Comparison of ENCODE assay signal across 20 cellular contexts in the genomic region with DNA sequence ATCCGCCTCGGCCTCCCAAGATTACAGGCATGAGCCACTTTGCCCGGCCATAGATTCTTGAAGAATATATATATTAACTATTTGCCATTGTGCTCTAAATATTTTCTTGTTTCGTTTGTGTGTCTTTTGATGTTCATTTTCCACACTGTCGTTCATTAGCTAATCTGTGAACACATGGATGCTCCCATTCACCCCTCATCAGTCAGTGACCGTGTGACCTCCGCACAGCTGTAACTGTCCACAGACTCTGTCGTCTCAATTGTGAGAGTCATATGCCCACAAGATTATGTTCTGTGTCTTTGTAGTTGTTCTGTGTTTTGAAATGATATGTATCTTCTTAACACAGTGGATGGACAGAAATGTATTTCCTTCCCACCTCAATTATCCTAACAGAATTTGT. TPM values are rescaled to one million over a fixed set of nuclear protein-coding genes. Genes with fewer than 3 reads are reported as not detected.
A peak's percentile ranks its signal among the peaks of the same experiment; 100 is the strongest.
DNase-seq lines count a peak whose midpoint lies in the region; ATAC-seq and TF ChIP-seq lines count a peak whose summit lies in the region.
"Had no signal": no experiment of that assay in that cellular context is flagged by ENCODE, and none has a peak within 500 bp of the region (broad histone marks: within the 10 kb centered on the region; RNA-seq: fewer than 3 reads in every experiment).

No MANE protein-coding gene starts in this region.

- H3K9me3 Mint-ChIP-seq in activated CD4-positive, alpha-beta T cell treated with anti-CD3 and anti-CD28 coated beads, Interleukin-2, amount 10 ng/mL, durations not matched to agents 7 days and 5 days: no peaks in the 10 kb centered on the region
- H3K9me3 Mint-ChIP-seq: activated B cell treated with CpG ODN at 0.5 μM for 24 hours; activated CD4-positive, alpha-beta memory T cell treated with anti-CD3 and anti-CD28 coated beads for 36 hours; H9 had no signal

- H2BK15ac ChIP-seq in neuronal stem cell (ENCODE audit: low read length): no peak overlapping the region

- no peaks in the 10 kb centered on the region for H3K36me3 Mint-ChIP-seq in activated CD4-positive, alpha-beta T cell treated with anti-CD3 and anti-CD28 coated beads, Interleukin-2, amount 10 ng/mL, durations not matched to agents 7 days and 5 days (ENCODE audit: low read depth)
- H3K36me3 Mint-ChIP-seq: activated CD4-positive, alpha-beta memory T cell treated with anti-CD3 and anti-CD28 coated beads for 36 hours had no signal

- H3K4me3 Mint-ChIP-seq in activated CD4-positive, alpha-beta T cell treated with anti-CD3 and anti-CD28 coated beads, Interleukin-2, amount 10 ng/mL, durations not matched to agents 7 days and 5 days: no peak overlapping the region
- H3K4me3 Mint-ChIP-seq: activated B cell treated with CpG ODN at 0.5 μM for 24 hours; activated CD4-positive, alpha-beta memory T cell treated with anti-CD3 and anti-CD28 coated beads for 36 hours; H9 had no signal

- no peak overlapping the region for H3K27ac Mint-ChIP-seq in activated CD4-positive, alpha-beta T cell treated with anti-CD3 and anti-CD28 coated beads, Interleukin-2, amount 10 ng/mL, durations not matched to agents 7 days and 5 days
- H3K27ac Mint-ChIP-seq: activated B cell treated with CpG ODN at 0.5 μM for 24 hours; activated CD4-positive, alpha-beta memory T cell treated with anti-CD3 and anti-CD28 coated beads for 36 hours; H9 had no signal

- H2BK5ac ChIP-seq in neuronal stem cell (ENCODE audit: low read length): no peak overlapping the region

- no peak for ATAC-seq in Right ventricle myocardium superior (ENCODE audit: poor library complexity)
- no peak for ATAC-seq in right lobe of liver

- H3K9ac ChIP-seq in neuronal stem cell (ENCODE audit: low read depth, low read length, poor library complexity): no peak overlapping the region
- H3K9ac ChIP-seq: BLaER1 treated with 17β-estradiol and CSF1 and Interleukin-3, amounts not matched to agents 10 nM and 100 nM had no signal

- H3K27me3 ChIP-seq in right atrium auricular region (no peaks in the 10 kb centered on the region), right lobe of liver (no peaks in the 10 kb centered on the region), sigmoid colon (no peaks in the 10 kb centered on the region), vagina (no peaks in the 10 kb centered on the region), neuronal stem cell (ENCODE audit: control insufficient read depth in 3 of 3, insufficient read depth in 3 of 3, low read depth in 1 of 3, low read length in 3 of 3) (no peaks in the 10 kb centered on the region)
- H3K27me3 ChIP-seq: BLaER1 treated with 17β-estradiol and CSF1 and Interleukin-3, amounts not matched to agents 10 nM and 100 nM had no signal

- no peak overlapping the region for H2AFZ ChIP-seq in neuronal stem cell (ENCODE audit: low read length)

- H3K4me2 ChIP-seq in neuronal stem cell (ENCODE audit: insufficient read depth, low read length, poor library complexity, severe bottlenecking): no peak overlapping the region

- CTCF ChIA-PET in activated CD4-positive, alpha-beta T cell treated with anti-CD3 and anti-CD28 coated beads, Interleukin-2, amount 10 ng/mL, durations not matched to agents 7 days and 5 days (lab: Charles Lee): no interaction called here

- peaks cover 19% of the 10 kb centered on the region for H3K4me1 Mint-ChIP-seq in activated CD4-positive, alpha-beta T cell treated with anti-CD3 and anti-CD28 coated beads, Interleukin-2, amount 10 ng/mL, durations not matched to agents 7 days and 5 days
- H3K4me1 Mint-ChIP-seq: H9 had no signal

- no peak for TF ChIP-seq EP300 in sigmoid colon (IDR thresholded peaks at IDR 0.05)

- no peak overlapping the region for H2BK12ac ChIP-seq in neuronal stem cell (ENCODE audit: low read length)

- DNase-seq in right atrium auricular region (ENCODE audit: low spot score) (no peak), Right ventricle myocardium superior (no peak), right lobe of liver (no peak), sigmoid colon (peak; percentile 56), vagina (ENCODE audit: extremely low spot score in 2 of 2) (no peak), NCI-H1048 (lab: John Stamatoyannopoulos, UW) (no peak), neuronal stem cell (ENCODE audit: low spot score) (no peak)
- no peak for DNase-seq in activated CD4-positive, alpha-beta T cell treated with anti-CD3 and anti-CD28 coated beads, Interleukin-2, amount 10 ng/mL, durations not matched to agents 7 days and 5 days
- DNase-seq: activated B cell treated with CpG ODN at 0.5 μM for 24 hours; activated CD4-positive, alpha-beta memory T cell treated with anti-CD3 and anti-CD28 coated beads for 36 hours; H9; NCI-H1417; NCI-H2107; NCI-H510A; RPMI8226; small intestine; stimulated activated CD4-positive, alpha-beta T cell treated with anti-CD3 and anti-CD28 coated beads, Interleukin-4, amount 100 ng/mL, for 24 hours; T1000 had no signal

- H3K27ac ChIP-seq in right atrium auricular region (peak overlapping the region; percentile 89 to 94), right lobe of liver (peak overlapping the region in 2 of 3 donors; percentile 63 to 84), sigmoid colon (peak overlapping the region; percentile 91 to 97 (median 96)), vagina (peak overlapping the region; percentile 89), neuronal stem cell (replicated peaks; ENCODE audit: low read length) (no peak overlapping the region)
- H3K27ac ChIP-seq: BLaER1 treated with 17β-estradiol and CSF1 and Interleukin-3, amounts not matched to agents 10 nM and 100 nM had no signal

- H3K4me1 ChIP-seq in right atrium auricular region: peaks cover 0 to 46% of the 10 kb centered on the region in 2 donors
- peaks cover 0 to 17% (median 4%) of the 10 kb centered on the region in 4 donors for H3K4me1 ChIP-seq in right lobe of liver
- peaks cover 0 to 78% (median 67%) of the 10 kb centered on the region in 4 donors for H3K4me1 ChIP-seq in sigmoid colon
- H3K4me1 ChIP-seq in vagina: peaks cover 60% of the 10 kb centered on the region
- H3K4me1 ChIP-seq in neuronal stem cell (ENCODE audit: control insufficient read depth in 2 of 2, insufficient read depth in 1 of 2, low read depth in 1 of 2, low read length in 2 of 2): peaks cover 3 to 7% of the 10 kb centered on the region in 2 donors

- H2AK5ac ChIP-seq in neuronal stem cell (ENCODE audit: low read depth, low read length): no peak overlapping the region

- intact Hi-C loops in Right ventricle myocardium superior (cut with DNase I) (no loop called here), right lobe of liver (cut with DNase I) (no loop called here), sigmoid colon (cut with DNase I) (loop anchor here (5.0 to 10.0 kb wide), 2 partner anchors 194 to 708 kb away; no protein-coding TSS in a partner anchor), vagina (cut with DNase I) (no loop called here)

- no peak for TF ChIP-seq POLR2A in right lobe of liver (IDR thresholded peaks at IDR 0.05)
- TF ChIP-seq POLR2A in sigmoid colon (IDR thresholded peaks at IDR 0.05): no peak
- no peak for TF ChIP-seq POLR2A in vagina (IDR thresholded peaks at IDR 0.05)

- TF ChIP-seq CTCF in right atrium auricular region (IDR thresholded peaks at IDR 0.05): no peak
- TF ChIP-seq CTCF in right lobe of liver (IDR thresholded peaks at IDR 0.05): no peak
- TF ChIP-seq CTCF in sigmoid colon (IDR thresholded peaks at IDR 0.05): no peak
- no peak for TF ChIP-seq CTCF in vagina (IDR thresholded peaks at IDR 0.05)

- POLR2A ChIA-PET in activated CD4-positive, alpha-beta T cell treated with anti-CD3 and anti-CD28 coated beads, Interleukin-2, amount 10 ng/mL, durations not matched to agents 7 days and 5 days (lab: Charles Lee): no interaction called here

- H3K14ac ChIP-seq in neuronal stem cell (ENCODE audit: low read length): no peak overlapping the region

- H3K9me3 ChIP-seq in right atrium auricular region (no peaks in the 10 kb centered on the region), right lobe of liver (no peaks in the 10 kb centered on the region), sigmoid colon (no peaks in the 10 kb centered on the region), vagina (no peaks in the 10 kb centered on the region), neuronal stem cell (replicated peaks in 1 of 2; ENCODE audit: control insufficient read depth in 2 of 2, insufficient read depth in 1 of 2, low read depth in 1 of 2, low read length in 2 of 2) (no peaks in the 10 kb centered on the region)
- H3K9me3 ChIP-seq: BLaER1 treated with 17β-estradiol and CSF1 and Interleukin-3, amounts not matched to agents 10 nM and 100 nM had no signal

- H3K18ac ChIP-seq in neuronal stem cell (ENCODE audit: low read length): no peak overlapping the region

- peaks cover 2% of the 10 kb centered on the region for H3K27me3 Mint-ChIP-seq in activated CD4-positive, alpha-beta T cell treated with anti-CD3 and anti-CD28 coated beads, Interleukin-2, amount 10 ng/mL, durations not matched to agents 7 days and 5 days
- H3K27me3 Mint-ChIP-seq: activated B cell treated with CpG ODN at 0.5 μM for 24 hours; activated CD4-positive, alpha-beta memory T cell treated with anti-CD3 and anti-CD28 coated beads for 36 hours had no signal

- no peak overlapping the region for H3K23ac ChIP-seq in neuronal stem cell (ENCODE audit: low read depth, low read length, poor library complexity)

- H3K4ac ChIP-seq in neuronal stem cell (ENCODE audit: low read length): no peak overlapping the region

- WGBS in right lobe of liver (ENCODE audit: insufficient coverage, low coverage, low lambda C conversion rate, missing lambda C conversion rate): 70% methylated on average over 5 of the region's 8 CpGs
- 91 to 92% methylated on average over 8 of the region's 8 CpGs for WGBS in sigmoid colon, 2 donors
- WGBS in neuronal stem cell (ENCODE audit: extremely low coverage in 2 of 2, insufficient read length in 2 of 2, insufficient replicate concordance in 1 of 2), 2 donors: no CpG with 5 or more reads among the region's 8 CpGs

- H3K4me3 ChIP-seq in right atrium auricular region: no peak overlapping the region
- no peak overlapping the region for H3K4me3 ChIP-seq in right lobe of liver
- no peak overlapping the region for H3K4me3 ChIP-seq in sigmoid colon
- no peak overlapping the region for H3K4me3 ChIP-seq in vagina
- no peak overlapping the region for H3K4me3 ChIP-seq in neuronal stem cell (ENCODE audit: low read length in 2 of 2)
- H3K4me3 ChIP-seq: BLaER1 treated with 17β-estradiol and CSF1 and Interleukin-3, amounts not matched to agents 10 nM and 100 nM; lung had no signal

- no peaks in the 10 kb centered on the region for H3K79me1 ChIP-seq in neuronal stem cell (ENCODE audit: low read depth, low read length)

- H4K8ac ChIP-seq in neuronal stem cell (ENCODE audit: low read depth, low read length): no peak overlapping the region

- no peak overlapping the region for H2BK120ac ChIP-seq in neuronal stem cell (ENCODE audit: low read depth, low read length)

- H4K91ac ChIP-seq in neuronal stem cell (ENCODE audit: low read depth, low read length, poor library complexity): no peak overlapping the region

- H3K36me3 ChIP-seq in right atrium auricular region: no peaks in the 10 kb centered on the region
- no peaks in the 10 kb centered on the region for H3K36me3 ChIP-seq in right lobe of liver
- no peaks in the 10 kb centered on the region for H3K36me3 ChIP-seq in sigmoid colon
- no peaks in the 10 kb centered on the region for H3K36me3 ChIP-seq in vagina
- H3K36me3 ChIP-seq in neuronal stem cell (replicated peaks in 1 of 2; ENCODE audit: control insufficient read depth in 2 of 2, insufficient read depth in 2 of 2, low read length in 2 of 2): no peaks in the 10 kb centered on the region
- H3K36me3 ChIP-seq: BLaER1 treated with 17β-estradiol and CSF1 and Interleukin-3, amounts not matched to agents 10 nM and 100 nM had no signal

RNA-seq across cellular contexts. Expression of a gene that starts 29.6 kb away (rescaled TPM):
- total RNA-seq in right atrium auricular region: 100 to 1,000 TPM; 239 to 275 TPM
- 138 TPM for total RNA-seq in Right ventricle myocardium superior
- 10 to 100 TPM; 10.1 to 75.2 (median 37.5) TPM for total RNA-seq in right lobe of liver
- total RNA-seq in sigmoid colon: 100 to 1,000 TPM; 324 to 788 (median 447) TPM
- 10 to 100 TPM in 2 of 3 donors, not detected in 1; 13.2 to 50.1 TPM for polyA plus RNA-seq in sigmoid colon
- 120 TPM for total RNA-seq in vagina
- 0.04 TPM for polyA plus RNA-seq in neuronal stem cell (2013, experiment 1 of 2)
- polyA plus RNA-seq in neuronal stem cell (2013, experiment 2 of 2): 0.07 TPM
- total RNA-seq in activated CD4-positive, alpha-beta T cell treated with anti-CD3 and anti-CD28 coated beads, Interleukin-2, amount 10 ng/mL, durations not matched to agents 7 days and 5 days: 1 to 10 TPM; 4.9 TPM
